ENCODE assay signal across 9 cellular contexts in the genomic region with DNA sequence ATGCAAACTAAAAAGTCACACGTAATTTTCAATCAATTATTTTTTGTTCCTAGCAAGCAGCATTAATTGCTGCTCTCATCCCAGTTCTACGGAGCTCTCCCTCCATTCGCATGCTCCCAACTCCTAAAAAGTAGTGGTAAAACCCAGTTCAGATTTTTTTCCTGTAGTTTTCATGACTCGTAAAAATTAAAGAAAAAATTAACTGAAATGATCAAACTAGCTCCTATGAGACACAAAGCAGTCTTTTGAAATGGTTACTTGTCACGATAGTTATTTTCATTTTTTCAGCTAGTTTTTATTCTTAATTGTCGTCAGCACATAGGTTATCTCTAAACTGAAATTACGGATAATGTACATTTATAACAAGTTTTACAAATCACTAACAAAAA. TPM values are rescaled to one million over a fixed set of nuclear protein-coding genes. Genes with fewer than 3 reads are reported as not detected.
DNase-seq lines count a peak whose midpoint lies in the region; ATAC-seq and TF ChIP-seq lines count a peak whose summit lies in the region.
"Had no signal": no experiment of that assay in that cellular context is flagged by ENCODE, and none has a peak within 500 bp of the region (broad histone marks: within the 10 kb centered on the region; RNA-seq: fewer than 3 reads in every experiment).

No MANE protein-coding gene starts in this region.

- no peak for TF ChIP-seq CTCF in AG04449 (IDR thresholded peaks at IDR 0.05; ENCODE audit: insufficient read depth, low read length, missing control alignments)
- TF ChIP-seq CTCF in IMR-90 (conservative IDR thresholded peaks at IDR 0.05; ENCODE audit: low read depth, low read length): no peak

- H3K27me3 Mint-ChIP-seq in central memory CD8-positive, alpha-beta T cell: no peaks in the 10 kb centered on the region

- H3K4me3 Mint-ChIP-seq in central memory CD8-positive, alpha-beta T cell: peak overlapping the region; percentile 100

- ATAC-seq in IMR-90 (ENCODE audit: low read depth): no peak
- ATAC-seq in central memory CD8-positive, alpha-beta T cell (replicated peaks; ENCODE audit: extremely low read depth, poor library complexity, severe bottlenecking): no peak

- H3K36me3 ChIP-seq in IMR-90 (ENCODE audit: control insufficient read depth, insufficient read depth, low read length): peaks cover 28% of the 10 kb centered on the region
- H3K36me3 ChIP-seq in muscle layer of colon (ENCODE audit: insufficient read depth, low read length): peaks cover 36% of the 10 kb centered on the region

- peaks cover 4 to 10% of the 10 kb centered on the region in 2 experiments; a peak in 3 of 4 replicates for H3K79me1 ChIP-seq in IMR-90 (ENCODE audit: low read depth in 1 of 2, low read length in 2 of 2)

- BruUV-seq in IMR-90 (replicated peaks; lab: Mats Ljungman, UMichigan): no TSS peak

- 0% methylated on average over 1 of the region's 7 CpGs; no CpG with 5 or more reads in 1 of the 2 experiments for WGBS in IMR-90 (ENCODE audit: extremely low coverage in 2 of 2, insufficient read length in 1 of 2), 2 experiments

- intact Hi-C loops in IMR-90 (cut with micrococcal nuclease): loop anchor here (1.0 to 5.0 kb wide), 4 partner anchors 42 to 306 kb away; no protein-coding TSS in a partner anchor

- dilution Hi-C loops in IMR-90 (cut with HindIII; ENCODE audit: low sequenced_read_pairs, unreplicated experiment): no loop called here

- peak overlapping the region; percentile 35; the same call in 1 of the 2 replicates for H3K23ac ChIP-seq in IMR-90 (ENCODE audit: low read depth, low read length)

- H3K36me3 Mint-ChIP-seq in central memory CD8-positive, alpha-beta T cell (ENCODE audit: insufficient read depth): peaks cover 84% of the 10 kb centered on the region

- H3K4me1 ChIP-seq in IMR-90 (ENCODE audit: control insufficient read depth, insufficient read depth, low read length) (peaks cover 5% of the 10 kb centered on the region), muscle layer of colon (ENCODE audit: insufficient read depth, low read length) (peaks cover 50% of the 10 kb centered on the region)

- TF ChIP-seq RAD21 in IMR-90 (IDR thresholded peaks at IDR 0.05; ENCODE audit: low read length): no peak

- H3K27ac ChIP-seq in IMR-90 (ENCODE audit: insufficient read depth, low read length): peak overlapping the region; percentile 34; the same call in 1 of the 2 replicates
- peak overlapping the region; percentile 100 for H3K27ac ChIP-seq in muscle layer of colon (ENCODE audit: low read depth, low read length)

- no peak overlapping the region for H2AFZ ChIP-seq in IMR-90 (replicated peaks; ENCODE audit: low read length, poor library complexity)

- POLR2A ChIA-PET in AG04449 (lab: Yijun Ruan, JAX) (interaction anchor here (1.1 to 4.6 kb wide), 4 partner anchors 10 to 342 kb away, joined by 4 to 24 read pairs (median 6); no protein-coding TSS in a partner anchor), IMR-90 (lab: Charles Lee; ENCODE audit: unreplicated experiment) (no interaction called here)

- H4K91ac ChIP-seq in IMR-90 (ENCODE audit: insufficient read depth, low read depth, low read length): no peak overlapping the region

- no peak overlapping the region for H2BK120ac ChIP-seq in IMR-90 (ENCODE audit: low read depth, low read length)

- H4K5ac ChIP-seq in IMR-90 (ENCODE audit: low read depth, low read length): no peak overlapping the region

- no peak overlapping the region for H2AK9ac ChIP-seq in IMR-90 (replicated peaks; ENCODE audit: low read depth, low read length, poor library complexity)

- H3K9ac ChIP-seq in IMR-90 (ENCODE audit: low read depth, low read length) (peak overlapping the region; percentile 97), muscle layer of colon (ENCODE audit: low read length) (peak overlapping the region; percentile 100)

- H3K9me1 ChIP-seq in IMR-90 (ENCODE audit: insufficient read depth, low read length): no peaks in the 10 kb centered on the region

- H4K8ac ChIP-seq in IMR-90 (ENCODE audit: low read depth in 2 of 2, low read length in 2 of 2): no peak overlapping the region

- H3K4me3 ChIP-seq in AG04449 (ENCODE audit: low read depth, low read length): peak overlapping the region; percentile 98
- H3K4me3 ChIP-seq in IMR-90 (ENCODE audit: insufficient read depth, low read depth, low read length): peak overlapping the region; percentile 81
- peak overlapping the region; percentile 90 to 99 for H3K4me3 ChIP-seq in muscle layer of colon (ENCODE audit: low read depth in 1 of 2, low read length in 2 of 2)

- peaks cover 72% of the 10 kb centered on the region for H3K4me1 Mint-ChIP-seq in central memory CD8-positive, alpha-beta T cell

- TF ChIP-seq POLR2A in IMR-90 (IDR thresholded peaks at IDR 0.05; ENCODE audit: low read depth, low read length): no peak

- H2BK20ac ChIP-seq in IMR-90 (ENCODE audit: low read depth, low read length): no peak overlapping the region

- H3K4ac ChIP-seq in IMR-90 (ENCODE audit: low read depth, low read length): no peak overlapping the region

- DNase-seq in AG04449 (ENCODE audit: low read depth, low spot score) (no peak), IMR-90 (no peak), HCEC 1CT (no peak), amniotic stem cell (lab: John Stamatoyannopoulos, UW) (no peak), T-helper 9 cell (no peak)
- no peak for DNase-seq in central memory CD8-positive, alpha-beta T cell (ENCODE audit: low spot score in 2 of 2)
- no peak for DNase-seq in effector CD4-positive, alpha-beta T cell
- DNase-seq: T1000 had no signal

- in situ Hi-C loops in IMR-90 (cut with MboI; ENCODE audit: low sequenced_read_pairs): loop anchor here (10.0 kb wide), 2 partner anchors 906 to 946 kb away; a partner anchor contains a TSS

- H3K27me3 ChIP-seq in IMR-90 (ENCODE audit: control insufficient read depth, insufficient read depth, low read length): no peaks in the 10 kb centered on the region
- H3K27me3 ChIP-seq in muscle layer of colon (ENCODE audit: control insufficient read depth in 1 of 2, insufficient read depth in 2 of 2, low read length in 2 of 2): no peaks in the 10 kb centered on the region

- peak overlapping the region; percentile 98 for H3K56ac ChIP-seq in IMR-90 (ENCODE audit: extremely low read depth, insufficient read depth, low read length)

- H3K9me3 ChIP-seq in IMR-90 (ENCODE audit: control insufficient read depth, insufficient read depth, low read length) (no peaks in the 10 kb centered on the region), muscle layer of colon (ENCODE audit: low read length) (no peaks in the 10 kb centered on the region)

- no peaks in the 10 kb centered on the region for H3K9me3 Mint-ChIP-seq in central memory CD8-positive, alpha-beta T cell

- CTCF ChIA-PET in AG04449 (lab: Yijun Ruan, JAX): interaction anchor here (0.7 to 10.3 kb wide), 19 partner anchors 8 to 305 kb away, joined by 3 to 174 read pairs (median 5); no protein-coding TSS in a partner anchor
- CTCF ChIA-PET in IMR-90 (lab: Yijun Ruan, JAX): interaction anchor here (0.6 to 2.7 kb wide), 7 partner anchors 10 to 120 kb away, joined by 3 to 12 read pairs (median 4); no protein-coding TSS in a partner anchor

- no peak overlapping the region for H2BK15ac ChIP-seq in IMR-90 (ENCODE audit: low read depth, low read length)

- H3K18ac ChIP-seq in IMR-90 (ENCODE audit: low read depth, low read length): no peak overlapping the region

- H3K14ac ChIP-seq in IMR-90 (replicated peaks; ENCODE audit: low read depth, low read length): no peak overlapping the region

- H4K20me1 ChIP-seq in IMR-90 (ENCODE audit: insufficient read depth, low read length): peaks cover 82% of the 10 kb centered on the region

- peak overlapping the region; percentile 93 for H2BK5ac ChIP-seq in IMR-90 (ENCODE audit: low read depth, low read length, poor library complexity, severe bottlenecking)

- peak overlapping the region; percentile 100 for H3K27ac Mint-ChIP-seq in central memory CD8-positive, alpha-beta T cell (ENCODE audit: low read depth)

- H2AK5ac ChIP-seq in IMR-90 (ENCODE audit: low read depth, low read length): no peak overlapping the region

- peak overlapping the region; percentile 85 for H3K4me2 ChIP-seq in IMR-90 (ENCODE audit: low read depth, low read length)

TF ChIP-seq in IMR-90, 13 proteins besides CTCF, POLR2A, EP300 and RAD21 (continues in another document):
- TF ChIP-seq MXI1 (IDR thresholded peaks at IDR 0.05; ENCODE audit: borderline replicate concordance, low read depth, low read length) (no peak), FOS (IDR thresholded peaks at IDR 0.05; ENCODE audit: low read depth, low read length) (no peak), RFX5 (IDR thresholded peaks at IDR 0.05; ENCODE audit: low read depth, low read length) (no peak), BHLHE40 (IDR thresholded peaks at IDR 0.05; ENCODE audit: low read depth, low read length) (no peak), CHD1 (IDR thresholded peaks at IDR 0.05; ENCODE audit: low read depth, low read length) (no peak), SMC3 (IDR thresholded peaks at IDR 0.05; ENCODE audit: low read depth, low read length) (no peak), CEBPB (IDR thresholded peaks at IDR 0.05; ENCODE audit: low read depth, low read length) (no peak), MAFK (IDR thresholded peaks at IDR 0.05; ENCODE audit: low read depth, low read length) (no peak)
- TF ChIP-seq, protein P1, sequence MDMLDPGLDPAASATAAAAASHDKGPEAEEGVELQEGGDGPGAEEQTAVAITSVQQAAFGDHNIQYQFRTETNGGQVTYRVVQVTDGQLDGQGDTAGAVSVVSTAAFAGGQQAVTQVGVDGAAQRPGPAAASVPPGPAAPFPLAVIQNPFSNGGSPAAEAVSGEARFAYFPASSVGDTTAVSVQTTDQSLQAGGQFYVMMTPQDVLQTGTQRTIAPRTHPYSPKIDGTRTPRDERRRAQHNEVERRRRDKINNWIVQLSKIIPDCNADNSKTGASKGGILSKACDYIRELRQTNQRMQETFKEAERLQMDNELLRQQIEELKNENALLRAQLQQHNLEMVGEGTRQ (IDR thresholded peaks at IDR 0.05; ENCODE audit: low read depth, low read length): no peak

RNA-seq across cellular contexts. Expression of a gene that starts 1.8 kb away (rescaled TPM):
- total RNA-seq in IMR-90 (2012; rRNA removed): 49.3 and 118 TPM in 2 replicates
- polyA plus RNA-seq in IMR-90 (2012; rRNA removed): 417 and 515 TPM in 2 replicates
- 51.3 and 57.4 TPM in 2 replicates for polyA plus RNA-seq in IMR-90 (2012; cell fraction: cytosol; rRNA removed)
- 46.0 and 266 TPM in 2 replicates for polyA plus RNA-seq in IMR-90 (2012; cell fraction: nucleus; rRNA removed; ENCODE audit: low replicate concordance)

RNA-seq across cellular contexts. Expression of a gene that starts 2.8 kb away (rescaled TPM):
- total RNA-seq in IMR-90 (2012; rRNA removed): 38.2 and 85.0 TPM in 2 replicates
- polyA plus RNA-seq in IMR-90 (2012; rRNA removed): 65.6 and 76.5 TPM in 2 replicates
- polyA plus RNA-seq in IMR-90 (2012; cell fraction: cytosol; rRNA removed): 7.2 and 7.8 TPM in 2 replicates
- 41.4 and 59.8 TPM in 2 replicates for polyA plus RNA-seq in IMR-90 (2012; cell fraction: nucleus; rRNA removed; ENCODE audit: low replicate concordance)

RNA-seq across cellular contexts. Expression of a gene that starts 46.8 kb away (rescaled TPM):
- 37.8 and 43.2 TPM in 2 replicates for total RNA-seq in IMR-90 (2012; rRNA removed)
- polyA plus RNA-seq in IMR-90 (2012; rRNA removed): 22.8 and 28.0 TPM in 2 replicates
- polyA plus RNA-seq in IMR-90 (2012; cell fraction: cytosol; rRNA removed): 9.0 and 13.0 TPM in 2 replicates
- 5.1 and 19.4 TPM in 2 replicates for polyA plus RNA-seq in IMR-90 (2012; cell fraction: nucleus; rRNA removed; ENCODE audit: low replicate concordance)
